Comparison of ENCODE assay signal across 19 cellular contexts in the genomic region with DNA sequence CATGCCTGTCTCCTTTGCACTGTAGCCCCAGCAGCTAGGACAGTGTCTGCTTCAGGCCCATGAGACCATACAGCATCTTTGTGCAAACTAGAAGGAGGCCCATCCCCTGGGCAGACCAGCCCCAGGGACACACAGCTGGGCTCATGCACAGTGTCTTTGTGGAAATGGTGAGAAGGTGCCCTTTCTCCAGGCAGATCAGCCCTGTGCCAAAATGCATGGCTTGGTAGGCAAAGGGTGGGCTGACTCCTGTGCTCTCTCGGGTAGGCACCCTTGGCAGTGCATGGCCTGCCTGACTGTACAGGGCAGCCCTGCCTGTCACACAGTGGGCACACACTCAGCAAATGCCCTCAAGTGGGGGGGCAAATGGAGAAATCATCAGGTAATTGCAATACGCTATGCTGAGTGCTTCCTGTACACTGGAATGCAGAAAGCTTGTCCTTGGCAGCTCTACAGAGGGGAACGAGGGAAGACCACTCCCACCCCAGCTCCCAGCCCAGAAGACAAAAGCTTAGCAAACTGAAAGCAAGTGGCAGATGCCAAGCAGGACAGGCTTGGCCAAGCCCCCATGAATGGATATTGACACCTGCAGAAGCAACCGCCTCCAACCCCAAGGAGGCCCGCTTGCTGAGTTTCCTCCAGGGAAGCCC. TPM values are rescaled to one million over a fixed set of nuclear protein-coding genes. Genes with fewer than 3 reads are reported as not detected.
DNase-seq lines count a peak whose midpoint lies in the region; ATAC-seq and TF ChIP-seq lines count a peak whose summit lies in the region.
"Had no signal": no experiment of that assay in that cellular context is flagged by ENCODE, and none has a peak within 500 bp of the region (broad histone marks: within the 10 kb centered on the region; RNA-seq: fewer than 3 reads in every experiment).

No MANE protein-coding gene starts in this region.

- H3K9ac ChIP-seq in smooth muscle cell (ENCODE audit: low read depth) = no peak overlapping the region

- peak; percentile 67 for DNase-seq in Right ventricle myocardium inferior (ENCODE audit: missing footprints)
- no peak for DNase-seq in Right ventricle myocardium superior
- DNase-seq in left ventricle myocardium superior = no peak
- no peak for DNase-seq in psoas muscle
- DNase-seq in vagina (ENCODE audit: extremely low spot score in 2 of 2) = no peak
- no peak for DNase-seq in smooth muscle cell (lab: John Stamatoyannopoulos, UW; ENCODE audit: unreplicated experiment)
- no peak for DNase-seq in stimulated activated CD4-positive, alpha-beta T cell treated with anti-CD3 and anti-CD28 coated beads, Interleukin-1b, Interleukin-23, amount 100 ng/mL, for 48 hours
- DNase-seq in middle frontal gyrus (ENCODE audit: extremely low spot score, low spot score) = no peak
- DNase-seq: activated CD4-positive, alpha-beta memory T cell treated with anti-CD3 and anti-CD28 coated beads for 36 hours; activated naive CD8-positive, alpha-beta T cell treated with anti-CD3 and anti-CD28 coated beads, Interleukin-2, amount 10 ng/mL, durations not matched to agents 7 days and 5 days; activated T-cell treated with anti-CD3 and anti-CD28 coated beads, Interleukin-2, amount 50 U/mL, for 48 hours; CD8-positive, alpha-beta T cell; effector CD8-positive, alpha-beta T cell; IMR-90; mammary epithelial cell; NCI-H187; NCI-H526 treated with DMSO at 0.1 percent for 48 hours had no signal

- peaks cover 92% of the 10 kb centered on the region for H4K20me1 ChIP-seq in smooth muscle cell (ENCODE audit: low read depth)

- H3K4me2 ChIP-seq in smooth muscle cell = no peak overlapping the region

- ATAC-seq in Right ventricle myocardium inferior = no peak
- no peak for ATAC-seq in Right ventricle myocardium superior (ENCODE audit: poor library complexity)
- peak; percentile 2 for ATAC-seq in left ventricle myocardium superior
- peak in 2 of 4 donors; percentile 11 to 24 for ATAC-seq in psoas muscle
- ATAC-seq: CD8-positive, alpha-beta T cell had no signal

- H3F3A ChIP-seq in smooth muscle cell (ENCODE audit: low read depth) = no peaks in the 10 kb centered on the region

- H3K4me1 ChIP-seq in psoas muscle (peaks cover 19% of the 10 kb centered on the region), vagina (peaks cover 58% of the 10 kb centered on the region), smooth muscle cell (ENCODE audit: low read depth) (peaks cover 19% of the 10 kb centered on the region)

- H3K4me3 ChIP-seq in psoas muscle = no peak overlapping the region
- no peak overlapping the region for H3K4me3 ChIP-seq in vagina
- H3K4me3 ChIP-seq in smooth muscle cell = no peak overlapping the region
- H3K4me3 ChIP-seq: cardiac muscle cell, skin epidermis had no signal

- intact Hi-C loops in Right ventricle myocardium inferior (cut with DNase I) = no loop called here
- intact Hi-C loops in Right ventricle myocardium superior (cut with DNase I) = no loop called here
- intact Hi-C loops in left ventricle myocardium superior (cut with micrococcal nuclease) = loop anchor here (10.0 kb wide), 1 partner anchor 96 kb away; no protein-coding TSS in a partner anchor
- intact Hi-C loops in psoas muscle (cut with DNase I) = no loop called here
- intact Hi-C loops in vagina (cut with DNase I) = no loop called here

- peak overlapping the region; percentile 7 for H3K27ac ChIP-seq in psoas muscle
- H3K27ac ChIP-seq in vagina = peak overlapping the region; percentile 83
- no peak overlapping the region for H3K27ac ChIP-seq in smooth muscle cell (ENCODE audit: low read depth)
- H3K27ac ChIP-seq: cardiac muscle cell had no signal

- no peak overlapping the region for H2AFZ ChIP-seq in smooth muscle cell (ENCODE audit: low read depth)

- H3K27me3 ChIP-seq in psoas muscle (ENCODE audit: insufficient read depth in 3 of 3, low read length in 2 of 3) (no peaks in the 10 kb centered on the region), vagina (no peaks in the 10 kb centered on the region), smooth muscle cell (ENCODE audit: low read depth) (no peaks in the 10 kb centered on the region)

- WGBS in psoas muscle, 3 donors = 39 to 57% (median 42%) methylated on average over 5 of the region's 5 CpGs
- whole genome bisulfite sequencing in smooth muscle cell (ENCODE audit: low lambda C conversion rate) = 87% methylated on average over 5 of the region's 5 CpGs

- H3K9me3 ChIP-seq in psoas muscle (no peaks in the 10 kb centered on the region), vagina (no peaks in the 10 kb centered on the region), smooth muscle cell (replicated peaks; ENCODE audit: low read depth) (no peaks in the 10 kb centered on the region)

- TF ChIP-seq POLR2A in vagina (IDR thresholded peaks at IDR 0.05) = no peak

- TF ChIP-seq CTCF in psoas muscle (IDR thresholded peaks at IDR 0.05) (no peak), vagina (IDR thresholded peaks at IDR 0.05) (no peak), smooth muscle cell (IDR thresholded peaks at IDR 0.05; ENCODE audit: borderline replicate concordance, insufficient read depth, poor library complexity, severe bottlenecking) (no peak)

- peaks cover 55% of the 10 kb centered on the region for H3K79me2 ChIP-seq in smooth muscle cell (ENCODE audit: low read depth)

- H3K36me3 ChIP-seq in psoas muscle (ENCODE audit: insufficient read depth in 1 of 2, low read depth in 1 of 2) = no peaks in the 10 kb centered on the region
- peaks cover 0 to 4% of the 10 kb centered on the region in 2 donors for H3K36me3 ChIP-seq in vagina
- H3K36me3 ChIP-seq in smooth muscle cell (ENCODE audit: low read depth) = no peaks in the 10 kb centered on the region
- H3K36me3 ChIP-seq: cardiac muscle cell had no signal

RNA-seq across cellular contexts. Expression of gene TNS1, which starts 21.6 kb away (rescaled TPM):
- total RNA-seq in Right ventricle myocardium inferior (705 TPM), Right ventricle myocardium superior (722 TPM), left ventricle myocardium superior (783 TPM), psoas muscle (100 to 1,000 TPM; 231 to 742 (median 415) TPM), vagina (216 TPM), smooth muscle cell (61.5 and 67.7 TPM in 2 replicates)
- polyA plus RNA-seq in psoas muscle (100 to 1,000 TPM in 2 of 3 donors, 10 to 100 TPM in 1; 73.4 to 276 (median 155) TPM), smooth muscle cell (45.0 and 52.3 TPM in 2 replicates)
- total RNA-seq: CD8-positive, alpha-beta T cell had no signal
